ENCODE assay signal across 8 cellular contexts in the genomic region with DNA sequence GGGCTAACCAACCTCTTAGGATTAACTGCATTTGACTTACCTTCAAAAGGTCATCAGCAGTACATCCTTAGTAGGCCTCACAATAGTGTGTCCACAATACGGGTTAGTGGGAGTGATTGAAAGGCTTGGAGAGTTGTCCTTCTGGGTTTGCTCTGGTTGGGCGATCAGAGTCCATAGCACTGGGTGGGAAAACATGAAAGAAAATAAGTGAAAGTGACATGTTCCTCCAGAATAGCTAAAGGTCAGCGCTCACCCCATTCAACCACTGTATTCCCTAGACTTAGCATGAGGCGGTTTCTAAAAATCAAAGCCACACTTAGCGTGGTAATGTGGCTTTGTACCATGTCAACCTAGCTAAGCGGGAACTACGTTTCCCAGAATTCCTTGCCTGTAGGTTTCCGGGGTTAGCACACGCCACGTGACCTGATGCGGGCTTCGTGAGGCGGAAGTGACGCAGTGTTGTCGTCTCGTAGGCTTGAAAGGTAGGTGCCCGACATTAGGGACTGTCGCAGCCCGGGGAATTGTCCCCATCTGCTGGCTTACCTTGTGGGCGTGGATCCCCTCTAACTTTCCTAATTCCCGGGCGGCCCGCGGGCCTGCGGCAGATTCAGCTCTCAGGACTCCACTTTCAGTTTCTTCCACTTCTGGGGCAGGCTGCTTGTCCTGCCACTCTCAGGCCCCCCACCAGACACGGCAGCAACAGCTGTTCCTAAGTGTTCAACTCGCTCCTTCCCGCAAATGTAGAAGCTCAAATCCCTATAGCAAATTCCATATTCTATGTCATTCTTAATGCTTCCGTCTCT. TPM values are rescaled to one million over a fixed set of nuclear protein-coding genes. Genes with fewer than 3 reads are reported as not detected.
A peak's percentile ranks its signal among the peaks of the same experiment; 100 is the strongest.
DNase-seq lines count a peak whose midpoint lies in the region; FAIRE-seq and TF ChIP-seq lines count a peak whose summit lies in the region.

No MANE protein-coding gene starts in this region.

- DNase-seq in G401 (ENCODE audit: low spot score), result peak; percentile 97
- peak; percentile 77 for DNase-seq in H54 (ENCODE audit: insufficient read length, low spot score)
- DNase-seq in LoVo (ENCODE audit: low spot score), result peak; percentile 92
- DNase-seq in SHP77 (lab: John Stamatoyannopoulos, UW), result peak; percentile 95 to 99
- DNase-seq in activated gamma-delta T cell treated with anti-CD3 and anti-CD28 coated beads, Interleukin-2, amount 50 U/mL, for 16 hours (ENCODE audit: low read depth), result peak; percentile 78
- peak; percentile 84 for DNase-seq in foreskin melanocyte

- TF ChIP-seq POLR2A in H54 (IDR thresholded peaks at IDR 0.05; ENCODE audit: low read depth, low read length), result peak; percentile 83

- FAIRE-seq in H54 (lab: Jason Lieb, UNC), result peak; percentile 93

- H3K9ac ChIP-seq in subcutaneous abdominal adipose tissue (ENCODE audit: low read length in 5 of 5), result peak overlapping the region; percentile 88 to 99 (median 92)

- peaks cover 12% of the 10 kb centered on the region for H3K4me1 ChIP-seq in neuron (ENCODE audit: insufficient read depth, low read length)
- peaks cover 5 to 14% (median 10%) of the 10 kb centered on the region in 5 donors for H3K4me1 ChIP-seq in subcutaneous abdominal adipose tissue (ENCODE audit: control insufficient read depth in 5 of 5, insufficient read depth in 5 of 5, low read length in 5 of 5)

- H3K27ac ChIP-seq in subcutaneous abdominal adipose tissue (ENCODE audit: low read depth, low read length), result peak overlapping the region; percentile 87

- peaks cover under 1% of the 10 kb centered on the region for H3K27me3 ChIP-seq in neuron (ENCODE audit: insufficient read depth, low read length)
- peaks cover 0 to 2% (median 0%) of the 10 kb centered on the region in 5 donors for H3K27me3 ChIP-seq in subcutaneous abdominal adipose tissue (ENCODE audit: control insufficient read depth in 5 of 5, insufficient read depth in 4 of 5, low read length in 5 of 5)

- H3K36me3 ChIP-seq in neuron (ENCODE audit: insufficient read depth, low read length) (no peaks in the 10 kb centered on the region), subcutaneous abdominal adipose tissue (ENCODE audit: control insufficient read depth in 5 of 5, insufficient read depth in 5 of 5, low read length in 5 of 5) (no peaks in the 10 kb centered on the region)

- in situ Hi-C loops in G401 (cut with HindIII; ENCODE audit: low sequenced_read_pairs), result no loop called here

- H2AFZ ChIP-seq in neuron (ENCODE audit: low read depth, low read length), result peak overlapping the region; percentile 80

- H3K4me3 ChIP-seq in neuron (ENCODE audit: low read length), result peak overlapping the region; percentile 74
- H3K4me3 ChIP-seq in subcutaneous abdominal adipose tissue (ENCODE audit: low read depth in 1 of 5, low read length in 5 of 5), result peak overlapping the region; percentile 83 to 98 (median 91)

- H3K9me3 ChIP-seq in neuron (ENCODE audit: low read length), result no peaks in the 10 kb centered on the region
- H3K9me3 ChIP-seq in subcutaneous abdominal adipose tissue (ENCODE audit: control insufficient read depth in 5 of 5, low read length in 5 of 5), result peaks cover 0 to 7% (median 6%) of the 10 kb centered on the region in 5 donors

RNA-seq across cellular contexts. Expression of gene SCP2D1, which starts 19.8 kb away (rescaled TPM):
- not detected in 2 replicates for total RNA-seq in G401 (2014; rRNA removed; shearing (Covaris generic))

Comparison
In these comparisons a context has a peak if more than half of its experiments do, and no peak if none do; other contexts are left out.
1. Peak in every context shown above with its lines: DNase-seq, H3K4me3 ChIP-seq and H3K27ac ChIP-seq.